8 cellular contexts compared by ENCODE assay signal in genomic region chr19:24086974-24087595, GRCh38. TPM values are rescaled to one million over a fixed set of nuclear protein-coding genes. Genes with fewer than 3 reads are reported as not detected.
DNase-seq lines count a peak whose midpoint lies in the region; ATAC-seq and TF ChIP-seq lines count a peak whose summit lies in the region.

TSS of gene ZNF254 (plus strand) at chr19:24087187. CDS start at chr19:24087308, 121 bp downstream.

- H2AFZ ChIP-seq in GM23338: no peak within 1 kb of the TSS
- no peak within 1 kb of the TSS for H2AFZ ChIP-seq in MM.1S (ENCODE audit: low read length)

- H3K4me2 ChIP-seq in GM23338 (peak within 1 kb of the TSS; percentile 85), MM.1S (ENCODE audit: low read depth, low read length) (no peak within 1 kb of the TSS)

- H3K79me2 ChIP-seq in GM23338 (replicated peaks; ENCODE audit: insufficient read depth): peaks cover 47% of the 10 kb centered on the region
- H3K79me2 ChIP-seq in MM.1S (ENCODE audit: low read length): no peaks in the 10 kb centered on the region

- H3K4me3 Mint-ChIP-seq in GM23338: peak within 1 kb of the TSS; percentile 98

- no peaks in the 10 kb centered on the region for H3K4me1 Mint-ChIP-seq in GM23338

- H3K4me3 ChIP-seq in GM23338 (peak within 1 kb of the TSS; percentile 78), MM.1S (ENCODE audit: low read length) (peak within 1 kb of the TSS; percentile 22; the same call in 1 of the 2 replicates), astrocyte of the spinal cord (ENCODE audit: low read depth, low read length) (peak within 1 kb of the TSS; percentile 89)

- H3K27ac ChIP-seq in GM23338 (ENCODE audit: low read depth): peak within 1 kb of the TSS; percentile 92
- no peak within 1 kb of the TSS for H3K27ac ChIP-seq in MM.1S (ENCODE audit: low read length)

- H3K9me2 ChIP-seq in GM23338 (ENCODE audit: insufficient read depth) (no peaks in the 10 kb centered on the region), MM.1S (replicated peaks; ENCODE audit: insufficient read depth, low read length) (no peaks in the 10 kb centered on the region)

- H3K27me3 Mint-ChIP-seq in GM23338 (ENCODE audit: insufficient read depth, low read depth, poor library complexity): peaks cover 5% of the 10 kb centered on the region

- H3K36me3 Mint-ChIP-seq in GM23338 (ENCODE audit: low read depth): peaks cover 20% of the 10 kb centered on the region; the same call in 2 of the 3 replicates

- in situ Hi-C loops in astrocyte of the spinal cord (cut with HindIII; ENCODE audit: low sequenced_read_pairs): no loop called here

- peaks cover 6% of the 10 kb centered on the region; the same call in 1 of the 2 replicates for H4K20me1 ChIP-seq in GM23338 (replicated peaks; ENCODE audit: insufficient read depth)
- H4K20me1 ChIP-seq in MM.1S (ENCODE audit: insufficient read depth, low read length): no peaks in the 10 kb centered on the region

- H3F3A ChIP-seq in GM23338 (replicated peaks; ENCODE audit: low read depth): no peaks in the 10 kb centered on the region
- no peaks in the 10 kb centered on the region for H3F3A ChIP-seq in MM.1S (ENCODE audit: insufficient read depth, low read length)

- TF ChIP-seq CTCF in GM23338 (conservative IDR thresholded peaks at IDR 0.05; ENCODE audit: low read depth in 2 of 2) (no peak), MM.1S (IDR thresholded peaks at IDR 0.05; ENCODE audit: low read length) (no peak), astrocyte of the spinal cord (IDR thresholded peaks at IDR 0.05; ENCODE audit: low read depth, low read length) (peak; percentile 9)

- no peaks in the 10 kb centered on the region for H3K9me3 ChIP-seq in MM.1S (replicated peaks; ENCODE audit: insufficient read depth, low read length)

- peak; percentile 99 for ATAC-seq in GM23338

- H3K27me3 ChIP-seq in GM23338 (ENCODE audit: insufficient read depth): no peaks in the 10 kb centered on the region
- no peaks in the 10 kb centered on the region for H3K27me3 ChIP-seq in MM.1S (replicated peaks; ENCODE audit: insufficient read depth, low read length)

- H3K9me3 Mint-ChIP-seq in GM23338: no peaks in the 10 kb centered on the region

- peak within 1 kb of the TSS; percentile 100 for H3K27ac Mint-ChIP-seq in GM23338

- peaks cover 6% of the 10 kb centered on the region; the same call in 1 of the 2 replicates for H3K4me1 ChIP-seq in GM23338 (ENCODE audit: insufficient read depth)
- no peaks in the 10 kb centered on the region for H3K4me1 ChIP-seq in MM.1S (ENCODE audit: low read length)

- DNase-seq in EH (ENCODE audit: low read depth): peak; percentile 96
- DNase-seq in GM23338 (ENCODE audit: low spot score): peak; percentile 99
- no peak for DNase-seq in MM.1S
- peak; percentile 70 for DNase-seq in T1000 (lab: John Stamatoyannopoulos, UW)
- peak; percentile 95 for DNase-seq in astrocyte of the spinal cord (ENCODE audit: low read depth, low spot score)
- peak; percentile 33 to 95 (median 83) for DNase-seq in hypothalamus (lab: John Stamatoyannopoulos, UW)
- peak; percentile 97 for DNase-seq in retina
- no peak for DNase-seq in SHP77 treated with DMSO at 0.1 percent for 48 hours (lab: John Stamatoyannopoulos, UW)

- no peak within 1 kb of the TSS for H3K9ac ChIP-seq in MM.1S (ENCODE audit: low read length)

- no peaks in the 10 kb centered on the region for H3K36me3 ChIP-seq in GM23338 (ENCODE audit: insufficient read depth)
- no peaks in the 10 kb centered on the region for H3K36me3 ChIP-seq in MM.1S (replicated peaks; ENCODE audit: insufficient read depth, low read length)

TF ChIP-seq in GM23338, 12 proteins besides CTCF, POLR2A, EP300 and RAD21:
- TF ChIP-seq JUNB (IDR thresholded peaks at IDR 0.05; ENCODE audit: unreplicated experiment) (no peak), REST (IDR thresholded peaks at IDR 0.05; ENCODE audit: unreplicated experiment) (no peak), ZNF331 (CRISPR knock-in tag; IDR thresholded peaks at IDR 0.05; ENCODE audit: low read depth) (no peak), NANOG (IDR thresholded peaks at IDR 0.05; ENCODE audit: borderline replicate concordance) (no peak), POLR2AphosphoS5 (IDR thresholded peaks at IDR 0.05; ENCODE audit: low read depth) (peak; percentile 80), CREB1 (CRISPR knock-in tag; IDR thresholded peaks at IDR 0.05; ENCODE audit: low read depth) (peak; percentile 15; the same call in 1 of the 2 replicates)
TF ChIP-seq in GM23338: peak in this region for 2.

RNA-seq across cellular contexts. Expression of gene ZNF254, which starts in this region (rescaled TPM):
- 44.0 and 45.6 TPM in 2 replicates for total RNA-seq in GM23338 (2014; rRNA removed; shearing (Covaris generic))
- polyA plus RNA-seq in GM23338 (2016; fragmentation: Nextera tagmentation; extraction: Ambion mirVana): 13.1 and 14.4 TPM in 2 replicates

Comparison
In these comparisons a context has a peak if more than half of its experiments do, and no peak if none do; other contexts are left out.
1. DNase-seq: peak in EH (single experiment), GM23338 (single experiment), T1000 (single experiment), astrocyte of the spinal cord (single experiment), hypothalamus (51 of 51) and retina (single experiment); none in MM.1S (single experiment) and SHP77 treated with DMSO at 0.1 percent for 48 hours (single experiment).
2. H3K4me3 ChIP-seq: peak in every context shown above with its lines; median percentile 89 in astrocyte of the spinal cord; 78 in GM23338; 22 in MM.1S.